Comparison of ENCODE assay signal across 21 cellular contexts in the genomic region with DNA sequence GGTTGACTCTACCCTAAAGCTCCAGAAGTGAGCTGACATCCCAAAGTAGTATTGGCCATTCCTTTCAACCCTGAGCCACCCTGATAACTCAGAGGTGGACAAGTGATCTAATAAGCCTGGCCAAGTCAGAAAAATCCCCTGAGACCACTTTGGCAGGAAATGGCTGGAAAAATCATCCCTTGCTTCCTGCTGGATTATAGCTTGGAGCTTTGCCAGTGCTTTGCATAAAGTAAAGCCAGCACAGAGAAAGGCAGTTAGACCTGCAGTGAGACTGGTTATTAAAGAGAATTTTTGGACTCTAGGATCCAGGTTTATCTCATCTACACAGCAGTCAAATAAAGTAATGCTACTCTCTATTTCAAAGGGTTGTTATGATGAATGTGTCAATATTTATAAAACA.
DNase-seq lines count a peak whose midpoint lies in the region; FAIRE-seq and TF ChIP-seq lines count a peak whose summit lies in the region.
"Had no signal": no experiment of that assay in that cellular context is flagged by ENCODE, and none has a peak within 500 bp of the region (broad histone marks: within the 10 kb centered on the region; RNA-seq: fewer than 3 reads in every experiment).

No MANE protein-coding gene starts in this region.

- H3K4me1 ChIP-seq in mucosa of rectum (ENCODE audit: control insufficient read depth in 2 of 2, insufficient read depth in 2 of 2, low read length in 2 of 2), result peaks cover under 1 to 4% of the 10 kb centered on the region in 2 donors
- H3K4me1 ChIP-seq: gastroesophageal sphincter, HAP-1, sigmoid colon, testis had no signal

- DNase-seq in DMS153 treated with DMSO at 0.1 percent for 48 hours (lab: John Stamatoyannopoulos, UW; ENCODE audit: unreplicated experiment), result peak; percentile 19
- DNase-seq in LoVo (ENCODE audit: low spot score), result peak; percentile 68
- no peak for DNase-seq in HK-2 (ENCODE audit: unreplicated experiment)
- DNase-seq in kidney glomerular epithelial cell (lab: John Stamatoyannopoulos, UW), result no peak
- no peak for DNase-seq in HUDEP-2 (lab: John Stamatoyannopoulos, UW; ENCODE audit: unreplicated experiment in 76 of 76)
- no peak for DNase-seq in GM10266 (ENCODE audit: extremely low spot score)
- DNase-seq: activated CD8-positive, alpha-beta T cell treated with anti-CD3 and anti-CD28 coated beads for 36 hours; activated T-cell treated with anti-CD3 and anti-CD28 coated beads, Interleukin-2, amount 50 U/mL, for 72 hours; NCI-H1105; NCI-H345; sigmoid colon; stimulated activated CD4-positive, alpha-beta T cell treated with anti-CD3 and anti-CD28 coated beads, Interleukin-4, amount 100 ng/mL, for 1 hour; stimulated activated CD8-positive, alpha-beta memory T cell treated with anti-CD3 and anti-CD28 coated beads, Interleukin-4, amount 100 ng/mL, for 48 hours; testis had no signal

- TF ChIP-seq CTCF in GM10266 (IDR thresholded peaks at IDR 0.05; ENCODE audit: control insufficient read depth, insufficient read depth, low read depth, missing control alignments), result no peak

- H3K27me3 ChIP-seq in mucosa of rectum (ENCODE audit: control insufficient read depth in 2 of 2, insufficient read depth in 2 of 2, low read length in 2 of 2), result no peaks in the 10 kb centered on the region
- H3K27me3 ChIP-seq: gastroesophageal sphincter, sigmoid colon, testis had no signal

- H3K36me3 ChIP-seq in mucosa of rectum (ENCODE audit: control insufficient read depth in 2 of 2, insufficient read depth in 2 of 2, low read length in 2 of 2), result no peaks in the 10 kb centered on the region
- H3K36me3 ChIP-seq: gastroesophageal sphincter, HAP-1, sigmoid colon had no signal

- H3K4me3 ChIP-seq in mucosa of rectum (ENCODE audit: low read length in 2 of 2), result no peak overlapping the region
- H3K4me3 ChIP-seq: gastroesophageal sphincter, GM12878, HAP-1, sigmoid colon, testis had no signal

- H3K9me3 ChIP-seq in mucosa of rectum (ENCODE audit: control insufficient read depth in 2 of 2, low read length in 2 of 2), result no peaks in the 10 kb centered on the region
- H3K9me3 ChIP-seq: gastroesophageal sphincter, HAP-1, sigmoid colon, testis had no signal

- H3K9ac ChIP-seq in mucosa of rectum (ENCODE audit: low read depth in 1 of 2, low read length in 2 of 2), result no peak overlapping the region

- H3K27ac ChIP-seq in mucosa of rectum (ENCODE audit: low read depth in 2 of 2, low read length in 2 of 2), result peak overlapping the region; percentile 30 to 62
- H3K27ac ChIP-seq: C4-2B, gastroesophageal sphincter, sigmoid colon, testis had no signal

- peak; percentile 51 for FAIRE-seq in colon (lab: Jason Lieb, UNC)
- FAIRE-seq: GM12878, TTC549 had no signal

Comparison
In these comparisons a context has a peak if more than half of its experiments do, and no peak if none do; other contexts are left out.
1. DNase-seq: peak in DMS153 treated with DMSO at 0.1 percent for 48 hours (single experiment) and LoVo (single experiment); none in HK-2 (single experiment), kidney glomerular epithelial cell (single experiment), HUDEP-2 (0 of 76) and GM10266 (single experiment).